35 cellular contexts compared by ENCODE assay signal in the genomic region with DNA sequence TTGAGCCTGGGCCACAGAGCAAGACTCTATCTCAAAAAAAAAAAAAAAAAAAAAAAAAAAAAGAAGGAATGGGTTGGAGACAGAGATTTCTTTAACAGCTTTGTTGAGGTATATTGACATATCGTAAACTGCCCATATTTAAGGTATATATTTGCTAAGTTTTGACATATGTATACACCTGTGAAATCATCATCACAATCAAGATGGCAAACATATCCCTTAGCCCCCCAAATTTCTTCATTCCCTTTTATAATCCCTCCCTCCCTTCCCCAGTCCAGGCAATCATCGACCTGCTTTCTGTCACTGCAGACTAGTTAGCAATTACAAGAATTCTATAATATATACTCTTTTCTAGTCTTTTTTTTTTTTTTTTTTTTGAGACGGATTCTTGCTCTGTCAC. TPM values are rescaled to one million over a fixed set of nuclear protein-coding genes. Genes with fewer than 3 reads are reported as not detected.
DNase-seq lines count a peak whose midpoint lies in the region; ATAC-seq, FAIRE-seq and TF ChIP-seq lines count a peak whose summit lies in the region.
"Had no signal": no experiment of that assay in that cellular context is flagged by ENCODE, and none has a peak within 500 bp of the region (broad histone marks: within the 10 kb centered on the region; RNA-seq: fewer than 3 reads in every experiment).

No MANE protein-coding gene starts in this region.

- H4K20me1 ChIP-seq in HepG2 (ENCODE audit: insufficient read depth, low read length) = no peaks in the 10 kb centered on the region
- no peaks in the 10 kb centered on the region for H4K20me1 ChIP-seq in K562 (replicated peaks; ENCODE audit: control insufficient read depth, insufficient read depth, low read length)
- H4K20me1 ChIP-seq: BLaER1; BLaER1 treated with 17β-estradiol and CSF1 and Interleukin-3, amounts not matched to agents 10 nM and 100 nM had no signal

- H3K4me2 ChIP-seq in HepG2 (ENCODE audit: low read depth, low read length) (no peak overlapping the region), K562 (ENCODE audit: insufficient read depth, low read length) (no peak overlapping the region)
- H3K4me2 ChIP-seq: A549; BLaER1; BLaER1 treated with 17β-estradiol and CSF1 and Interleukin-3, amounts not matched to agents 10 nM and 100 nM had no signal

- 88% methylated on average over 3 of the region's 3 CpGs for WGBS in HepG2 (ENCODE audit: low lambda C conversion rate)
- WGBS in right lobe of liver (ENCODE audit: insufficient coverage, low coverage, low lambda C conversion rate, missing lambda C conversion rate) = 93% methylated on average over 2 of the region's 3 CpGs
- WGBS in K562 (ENCODE audit: insufficient coverage, low coverage, missing lambda C conversion rate) = 48% methylated on average over 3 of the region's 3 CpGs
- WGBS in prostate gland = 96% methylated on average over 3 of the region's 3 CpGs

- TF ChIP-seq EP300 in HepG2 (IDR thresholded peaks at IDR 0.05; ENCODE audit: low read depth in 2 of 2, low read length in 2 of 2) = no peak
- no peak for TF ChIP-seq EP300 in HepG2 (CRISPR knock-in tag; IDR thresholded peaks at IDR 0.05; ENCODE audit: borderline replicate concordance)
- no peak for TF ChIP-seq EP300 in K562 (IDR thresholded peaks at IDR 0.05; ENCODE audit: low read length)

- TF ChIP-seq RAD21 in HepG2 (CRISPR knock-in tag; IDR thresholded peaks at IDR 0.05) = no peak
- no peak for TF ChIP-seq RAD21 in K562 (CRISPR knock-in tag; conservative IDR thresholded peaks at IDR 0.05 in 1 of 2, IDR thresholded peaks at IDR 0.05 in 1 of 2)

- H3K4me1 ChIP-seq in HepG2 (ENCODE audit: insufficient read depth, low read length) (peaks cover 37% of the 10 kb centered on the region), right lobe of liver (no peaks in the 10 kb centered on the region), K562 (replicated peaks in 1 of 2; ENCODE audit: control insufficient read depth in 2 of 2, insufficient read depth in 2 of 2, low read length in 2 of 2) (no peaks in the 10 kb centered on the region; a peak in 1 of 5 replicates), colonic mucosa (peaks cover 3% of the 10 kb centered on the region), prostate gland (replicated peaks) (no peaks in the 10 kb centered on the region)
- H3K4me1 ChIP-seq: BE2C had no signal

- H3K27me3 ChIP-seq in HepG2 (ENCODE audit: control insufficient read depth in 1 of 2, insufficient read depth in 2 of 2, low read length in 2 of 2) (no peaks in the 10 kb centered on the region), right lobe of liver (no peaks in the 10 kb centered on the region), K562 (ENCODE audit: control insufficient read depth in 2 of 2, insufficient read depth in 2 of 2, low read length in 2 of 2) (no peaks in the 10 kb centered on the region), colonic mucosa (no peaks in the 10 kb centered on the region), prostate gland (replicated peaks; ENCODE audit: insufficient read depth) (no peaks in the 10 kb centered on the region)
- H3K27me3 ChIP-seq: BE2C; BLaER1; BLaER1 treated with 17β-estradiol and CSF1 and Interleukin-3, amounts not matched to agents 10 nM and 100 nM had no signal

- in situ Hi-C loops in HepG2 (cut with HindIII; ENCODE audit: extremely low pct_ligation_motif_present, low pct_unique_long_range_greater_than_20kb) (no loop called here), K562 (cut with MboI) (no loop called here)

- H3K27ac ChIP-seq in HepG2 (ENCODE audit: extremely low read length, insufficient read depth, low read length) (no peak overlapping the region), right lobe of liver (no peak overlapping the region), K562 (ENCODE audit: extremely low read depth, low read depth, low read length) (no peak overlapping the region), colonic mucosa (no peak overlapping the region), prostate gland (no peak overlapping the region)
- H3K27ac ChIP-seq: 22Rv1; A549; BLaER1; BLaER1 treated with 17β-estradiol and CSF1 and Interleukin-3, amounts not matched to agents 10 nM and 100 nM; C4-2B had no signal

- no peaks in the 10 kb centered on the region for H3K9me1 ChIP-seq in K562 (ENCODE audit: control insufficient read depth, insufficient read depth, low read length)

- FAIRE-seq in HepG2 (lab: Jason Lieb, UNC) (no peak), K562 (lab: Jason Lieb, UNC) (no peak)
- FAIRE-seq: A204.1, A549, D721Med had no signal

- intact Hi-C loops in HepG2 (cut with micrococcal nuclease; ENCODE audit: unreplicated experiment) (no loop called here), right lobe of liver (cut with DNase I) (no loop called here), K562 (cut with micrococcal nuclease) (no loop called here), colonic mucosa (cut with DNase I) (no loop called here), left colon (cut with DNase I, micrococcal nuclease) (no loop called here), prostate gland (cut with DNase I) (no loop called here)

- H3K79me2 ChIP-seq in HepG2 (ENCODE audit: insufficient read depth, low read length) = no peaks in the 10 kb centered on the region
- H3K79me2 ChIP-seq in K562 (ENCODE audit: control insufficient read depth, insufficient read depth, low read length) = no peaks in the 10 kb centered on the region

- POLR2A ChIA-PET in HepG2 (lab: Yijun Ruan, JAX) (no interaction called here), K562 (lab: Yijun Ruan, JAX) (no interaction called here)

- TF ChIP-seq CTCF in HepG2 (CRISPR knock-in tag; IDR thresholded peaks at IDR 0.05) (no peak), right lobe of liver (IDR thresholded peaks at IDR 0.05) (no peak), K562 (IDR thresholded peaks at IDR 0.05 in 2 of 3, conservative IDR thresholded peaks at IDR 0.05 in 1 of 3; ENCODE audit: insufficient read depth in 2 of 3, low read depth in 1 of 3, low read length in 3 of 3) (no peak), colonic mucosa (IDR thresholded peaks at IDR 0.05) (no peak), prostate gland (IDR thresholded peaks at IDR 0.05) (no peak)

- H3K9me3 ChIP-seq in HepG2 (ENCODE audit: low read length) (peaks cover 15% of the 10 kb centered on the region; the same call in 1 of the 2 replicates), right lobe of liver (peaks cover 0 to 3% (median 0%) of the 10 kb centered on the region in 4 donors), K562 (replicated peaks; ENCODE audit: control insufficient read depth, insufficient read depth, low read depth, low read length) (peaks cover 7% of the 10 kb centered on the region), colonic mucosa (no peaks in the 10 kb centered on the region), prostate gland (no peaks in the 10 kb centered on the region)
- H3K9me3 ChIP-seq: BE2C had no signal

- H3K4me3 ChIP-seq in HepG2 (replicated peaks in 1 of 3; ENCODE audit: insufficient read depth in 1 of 3, low read depth in 2 of 3, low read length in 3 of 3) (no peak overlapping the region), right lobe of liver (no peak overlapping the region), K562 (no peak overlapping the region), colonic mucosa (no peak overlapping the region), prostate gland (no peak overlapping the region)
- H3K4me3 ChIP-seq: A549; BLaER1; BLaER1 treated with 17β-estradiol and CSF1 and Interleukin-3, amounts not matched to agents 10 nM and 100 nM had no signal

- no peak overlapping the region for H2AFZ ChIP-seq in HepG2 (ENCODE audit: low read length)
- H2AFZ ChIP-seq in K562 (ENCODE audit: low read depth, low read length) = no peak overlapping the region

- H3K9ac ChIP-seq in HepG2 (ENCODE audit: insufficient read depth, low read depth, low read length) (no peak overlapping the region), K562 (ENCODE audit: insufficient read depth in 1 of 2, low read depth in 2 of 2, low read length in 2 of 2) (no peak overlapping the region), colonic mucosa (ENCODE audit: low read depth in 2 of 2, low read length in 2 of 2) (no peak overlapping the region)
- H3K9ac ChIP-seq: BLaER1; BLaER1 treated with 17β-estradiol and CSF1 and Interleukin-3, amounts not matched to agents 10 nM and 100 nM had no signal

- no peak for TF ChIP-seq POLR2A in HepG2 (IDR thresholded peaks at IDR 0.05; ENCODE audit: insufficient read depth in 1 of 2, low read depth in 2 of 2, low read length in 2 of 2)
- no peak for TF ChIP-seq POLR2A in right lobe of liver (IDR thresholded peaks at IDR 0.05)
- no peak for TF ChIP-seq POLR2A in K562 (conservative IDR thresholded peaks at IDR 0.05)
- TF ChIP-seq POLR2A in prostate gland (IDR thresholded peaks at IDR 0.05) = no peak

- ATAC-seq in HepG2 (no peak), right lobe of liver (no peak), K562 (no peak), left colon (peak; percentile 3), GM18909 (IDR thresholded peaks at IDR 0.05; ENCODE audit: poor library complexity, unreplicated experiment) (no peak), GM21786 (IDR thresholded peaks at IDR 0.05; ENCODE audit: unreplicated experiment) (no peak)
- ATAC-seq: A549; CD8-positive, alpha-beta T cell had no signal

- H3K36me3 ChIP-seq in HepG2 (replicated peaks in 1 of 2; ENCODE audit: control insufficient read depth in 1 of 2, insufficient read depth in 2 of 2, low read length in 2 of 2) (no peaks in the 10 kb centered on the region), right lobe of liver (no peaks in the 10 kb centered on the region), K562 (ENCODE audit: control insufficient read depth, insufficient read depth, low read length) (no peaks in the 10 kb centered on the region), colonic mucosa (no peaks in the 10 kb centered on the region), prostate gland (no peaks in the 10 kb centered on the region)
- H3K36me3 ChIP-seq: BE2C had no signal

- CTCF ChIA-PET in HepG2 (lab: Yijun Ruan, JAX; ENCODE audit: low intra/inter-chr PET ratio, low total read pairs) (no interaction called here), K562 (lab: Yijun Ruan, JAX; ENCODE audit: low intra/inter-chr PET ratio) (no interaction called here)

- BruUV-seq in HepG2 (replicated peaks; lab: Mats Ljungman, UMichigan) (no TSS peak), K562 (replicated peaks; lab: Mats Ljungman, UMichigan) (no TSS peak)

- DNase-seq in HepG2 (ENCODE audit: low spot score) (no peak), right lobe of liver (no peak), K562 (ENCODE audit: extremely low read depth in 1 of 4, low spot score in 3 of 4) (no peak), colonic mucosa (peak; percentile 11), left colon (no peak), prostate gland (ENCODE audit: low spot score) (no peak)
- DNase-seq: 8988T; ACHN; AML-193; BE2C; C1 segment of cervical spinal cord; Caco-2; Calu3; CD4-positive, alpha-beta memory T cell; CD4-positive, alpha-beta T cell; CD4-positive, CD25-positive, alpha-beta regulatory T cell; CD8-positive, alpha-beta memory T cell; CD8-positive, alpha-beta T cell; COR-L47; DMS 273 treated with DMSO at 0.1 percent for 48 hours; DMS153; DMS53; DMS79; DMS79 treated with DMSO at 0.1 percent for 48 hours; DND-41; EL had no signal

RNA-seq across cellular contexts. Expression of gene SERPINB1, which starts 29.0 kb away (rescaled TPM):
- total RNA-seq in HepG2 (2016; rRNA removed; fragmentation: Illumina TruSeq; extraction: Trizol) = 41.4 and 60.1 TPM in 2 replicates
- 22.9 and 24.8 TPM in 2 replicates for total RNA-seq in HepG2 (2016; cell fraction: cytosol; rRNA removed; fragmentation: Illumina TruSeq; extraction: Trizol; ENCODE audit: low read depth)
- total RNA-seq in HepG2 (2016; cell fraction: insoluble cytoplasmic fraction; rRNA removed; fragmentation: Illumina TruSeq; extraction: Trizol) = 40.1 and 52.3 TPM in 2 replicates
- 38.4 and 42.1 TPM in 2 replicates for total RNA-seq in HepG2 (2016; cell fraction: membrane; rRNA removed; fragmentation: Illumina TruSeq; extraction: Trizol)
- total RNA-seq in HepG2 (2016; cell fraction: nucleus; rRNA removed; fragmentation: Illumina TruSeq; extraction: Trizol) = 23.4 and 26.0 TPM in 2 replicates
- 48.7 and 60.5 TPM in 2 replicates for polyA plus RNA-seq in HepG2 (2011; rRNA removed)
- polyA plus RNA-seq in HepG2 (2011; cell fraction: cytosol; rRNA removed) = 35.1 and 50.0 TPM in 2 replicates
- polyA plus RNA-seq in HepG2 (2011; cell fraction: nucleus; rRNA removed) = 16.6 and 20.7 TPM in 2 replicates
- 55.8 and 68.9 TPM in 2 replicates for polyA plus RNA-seq in HepG2 (2012)
- 37.2 and 40.1 TPM in 2 replicates for polyA plus RNA-seq in HepG2 (2016; cell fraction: cytosol; fragmentation: Illumina TruSeq; extraction: Trizol; ENCODE audit: low read depth)
- 67.5 and 71.1 TPM in 2 replicates for polyA plus RNA-seq in HepG2 (2016; cell fraction: insoluble cytoplasmic fraction; fragmentation: Illumina TruSeq; extraction: Trizol; ENCODE audit: low read depth)
- 42.6 and 44.3 TPM in 2 replicates for polyA plus RNA-seq in HepG2 (2016; cell fraction: membrane; fragmentation: Illumina TruSeq; extraction: Trizol; ENCODE audit: low read depth)
- 39.9 and 41.4 TPM in 2 replicates for polyA plus RNA-seq in HepG2 (2016; cell fraction: nucleus; fragmentation: Illumina TruSeq; extraction: Trizol; ENCODE audit: insufficient read depth, low read depth)
- polyA minus RNA-seq in HepG2 (2011; rRNA and poly(A)+ RNA removed; ENCODE audit: low replicate concordance) = 29.1 and 31.0 TPM in 2 replicates
- polyA minus RNA-seq in HepG2 (2011; cell fraction: cytosol; rRNA and poly(A)+ RNA removed) = 46.4 and 51.7 TPM in 2 replicates
- 32.6 and 44.3 TPM in 2 replicates for polyA minus RNA-seq in HepG2 (2011; cell fraction: nucleus; rRNA and poly(A)+ RNA removed)
- 10 to 100 TPM in 5 of 6 experiments, 1 to 10 TPM in 1; 7.2 to 44.6 (median 25.2) TPM for total RNA-seq in right lobe of liver
- total RNA-seq in K562 (2011; cell fraction: chromatin; rRNA removed; ENCODE audit: low replicate concordance) = 11.1 and 19.1 TPM in 2 replicates
- 13.9 and 18.2 TPM in 2 replicates for total RNA-seq in K562 (2011; cell fraction: nucleolus; rRNA removed)
- total RNA-seq in K562 (2011; cell fraction: nucleoplasm; rRNA removed) = 16.9 and 26.9 TPM in 2 replicates
- 36.7 and 41.2 TPM in 2 replicates for total RNA-seq in K562 (2014; rRNA removed)
- total RNA-seq in K562 (2014; rRNA removed; fragmentation: Illumina TruSeq; extraction: Trizol) = 49.3 and 62.5 TPM in 2 replicates
- 31.9 and 33.9 TPM in 2 replicates for total RNA-seq in K562 (2015; rRNA removed; fragmentation: Illumina TruSeq; extraction: Trizol)
- total RNA-seq in K562 (2021) = 45.6 and 46.5 TPM in 2 replicates
- polyA plus RNA-seq in K562 (2011; rRNA removed) = 49.4 and 108 TPM in 2 replicates
- 24.3 and 27.5 TPM in 2 replicates for polyA plus RNA-seq in K562 (2011; cell fraction: cytosol; rRNA removed)
- 22.6 and 24.2 TPM in 2 replicates for polyA plus RNA-seq in K562 (2011; cell fraction: nucleus; rRNA removed)
- 44.7 and 93.0 TPM in 2 replicates for polyA plus RNA-seq in K562 (2012)
- 57.7 and 78.3 TPM in 2 replicates for polyA plus RNA-seq in K562 (2014; fragmentation: Illumina TruSeq; extraction: Trizol)
- polyA plus RNA-seq in K562 (2014; fragmentation: Nextera tagmentation; extraction: Ambion mirVana) = 10 to 100 TPM; 63.8 to 68.7 TPM
- polyA plus RNA-seq in K562 (2014; rRNA removed) = 61.9 and 66.9 TPM in 2 replicates
- polyA minus RNA-seq in K562 (2011; rRNA and poly(A)+ RNA removed) = 48.6 and 55.2 TPM in 2 replicates
- polyA minus RNA-seq in K562 (2011; cell fraction: cytosol; rRNA and poly(A)+ RNA removed) = 25.9 and 43.6 TPM in 2 replicates
- 20.3 and 22.5 TPM in 2 replicates for polyA minus RNA-seq in K562 (2011; cell fraction: nucleus; rRNA and poly(A)+ RNA removed)
- 100 to 1,000 TPM; 135 to 173 TPM for total RNA-seq in colonic mucosa
- total RNA-seq in left colon = 100 to 1,000 TPM; 168 to 208 TPM
- total RNA-seq in prostate gland = 10 to 100 TPM; 27.5 to 31.1 TPM

RNA-seq across cellular contexts. Expression of gene WRNIP1, which starts 47.5 kb away (rescaled TPM):
- total RNA-seq in HepG2 (2016; rRNA removed; fragmentation: Illumina TruSeq; extraction: Trizol) = 88.9 and 90.3 TPM in 2 replicates
- total RNA-seq in HepG2 (2016; cell fraction: cytosol; rRNA removed; fragmentation: Illumina TruSeq; extraction: Trizol; ENCODE audit: low read depth) = 14.5 and 15.0 TPM in 2 replicates
- total RNA-seq in HepG2 (2016; cell fraction: insoluble cytoplasmic fraction; rRNA removed; fragmentation: Illumina TruSeq; extraction: Trizol) = 82.7 and 90.1 TPM in 2 replicates
- total RNA-seq in HepG2 (2016; cell fraction: membrane; rRNA removed; fragmentation: Illumina TruSeq; extraction: Trizol) = 49.2 and 50.7 TPM in 2 replicates
- total RNA-seq in HepG2 (2016; cell fraction: nucleus; rRNA removed; fragmentation: Illumina TruSeq; extraction: Trizol) = 48.4 and 54.7 TPM in 2 replicates
- 73.4 and 77.7 TPM in 2 replicates for polyA plus RNA-seq in HepG2 (2011; rRNA removed)
- 83.3 and 106 TPM in 2 replicates for polyA plus RNA-seq in HepG2 (2011; cell fraction: cytosol; rRNA removed)
- polyA plus RNA-seq in HepG2 (2011; cell fraction: nucleus; rRNA removed) = 69.3 and 70.9 TPM in 2 replicates
- 57.7 and 65.4 TPM in 2 replicates for polyA plus RNA-seq in HepG2 (2012)
- polyA plus RNA-seq in HepG2 (2016; cell fraction: cytosol; fragmentation: Illumina TruSeq; extraction: Trizol; ENCODE audit: low read depth) = 15.1 and 16.9 TPM in 2 replicates
- polyA plus RNA-seq in HepG2 (2016; cell fraction: insoluble cytoplasmic fraction; fragmentation: Illumina TruSeq; extraction: Trizol; ENCODE audit: low read depth) = 96.1 and 98.5 TPM in 2 replicates
- polyA plus RNA-seq in HepG2 (2016; cell fraction: membrane; fragmentation: Illumina TruSeq; extraction: Trizol; ENCODE audit: low read depth) = 36.1 and 39.8 TPM in 2 replicates
- 90.6 and 97.4 TPM in 2 replicates for polyA plus RNA-seq in HepG2 (2016; cell fraction: nucleus; fragmentation: Illumina TruSeq; extraction: Trizol; ENCODE audit: insufficient read depth, low read depth)
- polyA minus RNA-seq in HepG2 (2011; rRNA and poly(A)+ RNA removed; ENCODE audit: low replicate concordance) = 73.1 and 84.7 TPM in 2 replicates
- polyA minus RNA-seq in HepG2 (2011; cell fraction: cytosol; rRNA and poly(A)+ RNA removed) = 32.4 and 32.5 TPM in 2 replicates
- 39.9 and 43.4 TPM in 2 replicates for polyA minus RNA-seq in HepG2 (2011; cell fraction: nucleus; rRNA and poly(A)+ RNA removed)
- 10 to 100 TPM; 15.8 to 36.8 (median 20.7) TPM for total RNA-seq in right lobe of liver
- 22.1 and 23.9 TPM in 2 replicates for total RNA-seq in K562 (2011; cell fraction: chromatin; rRNA removed; ENCODE audit: low replicate concordance)
- total RNA-seq in K562 (2011; cell fraction: nucleolus; rRNA removed) = 25.7 and 28.6 TPM in 2 replicates
- 23.4 and 25.1 TPM in 2 replicates for total RNA-seq in K562 (2011; cell fraction: nucleoplasm; rRNA removed)
- 57.6 and 66.2 TPM in 2 replicates for total RNA-seq in K562 (2014; rRNA removed)
- 35.8 and 41.6 TPM in 2 replicates for total RNA-seq in K562 (2014; rRNA removed; fragmentation: Illumina TruSeq; extraction: Trizol)
- total RNA-seq in K562 (2015; rRNA removed; fragmentation: Illumina TruSeq; extraction: Trizol) = 57.9 and 59.8 TPM in 2 replicates
- total RNA-seq in K562 (2021) = 43.6 and 48.6 TPM in 2 replicates
- 38.9 and 44.1 TPM in 2 replicates for polyA plus RNA-seq in K562 (2011; rRNA removed)
- 48.7 and 64.2 TPM in 2 replicates for polyA plus RNA-seq in K562 (2011; cell fraction: cytosol; rRNA removed)
- polyA plus RNA-seq in K562 (2011; cell fraction: nucleus; rRNA removed) = 70.8 and 98.6 TPM in 2 replicates
- 48.5 and 50.6 TPM in 2 replicates for polyA plus RNA-seq in K562 (2012)
- 52.1 and 63.6 TPM in 2 replicates for polyA plus RNA-seq in K562 (2014; fragmentation: Illumina TruSeq; extraction: Trizol)
- 10 to 100 TPM; 13.2 to 15.9 TPM for polyA plus RNA-seq in K562 (2014; fragmentation: Nextera tagmentation; extraction: Ambion mirVana)
- 58.3 and 59.8 TPM in 2 replicates for polyA plus RNA-seq in K562 (2014; rRNA removed)
- 32.3 and 38.6 TPM in 2 replicates for polyA minus RNA-seq in K562 (2011; rRNA and poly(A)+ RNA removed)
- polyA minus RNA-seq in K562 (2011; cell fraction: cytosol; rRNA and poly(A)+ RNA removed) = 23.3 and 23.9 TPM in 2 replicates
- polyA minus RNA-seq in K562 (2011; cell fraction: nucleus; rRNA and poly(A)+ RNA removed) = 36.5 and 48.5 TPM in 2 replicates
- 10 to 100 TPM; 49.9 to 53.7 TPM for total RNA-seq in colonic mucosa
- 10 to 100 TPM; 42.7 to 44.3 TPM for total RNA-seq in left colon
- 10 to 100 TPM; 89.6 to 90.0 TPM for total RNA-seq in prostate gland

Comparison
In these comparisons a context has a peak if more than half of its experiments do, and no peak if none do; other contexts are left out.
1. Of the 241 proteins assayed by ChIP-seq in both HepG2 and K562: peak only in HepG2: HNRNPK; only in K562: PCBP2; in both: none; in neither: 239.